Comparison of ENCODE assay signal across 13 cellular contexts in the genomic region with DNA sequence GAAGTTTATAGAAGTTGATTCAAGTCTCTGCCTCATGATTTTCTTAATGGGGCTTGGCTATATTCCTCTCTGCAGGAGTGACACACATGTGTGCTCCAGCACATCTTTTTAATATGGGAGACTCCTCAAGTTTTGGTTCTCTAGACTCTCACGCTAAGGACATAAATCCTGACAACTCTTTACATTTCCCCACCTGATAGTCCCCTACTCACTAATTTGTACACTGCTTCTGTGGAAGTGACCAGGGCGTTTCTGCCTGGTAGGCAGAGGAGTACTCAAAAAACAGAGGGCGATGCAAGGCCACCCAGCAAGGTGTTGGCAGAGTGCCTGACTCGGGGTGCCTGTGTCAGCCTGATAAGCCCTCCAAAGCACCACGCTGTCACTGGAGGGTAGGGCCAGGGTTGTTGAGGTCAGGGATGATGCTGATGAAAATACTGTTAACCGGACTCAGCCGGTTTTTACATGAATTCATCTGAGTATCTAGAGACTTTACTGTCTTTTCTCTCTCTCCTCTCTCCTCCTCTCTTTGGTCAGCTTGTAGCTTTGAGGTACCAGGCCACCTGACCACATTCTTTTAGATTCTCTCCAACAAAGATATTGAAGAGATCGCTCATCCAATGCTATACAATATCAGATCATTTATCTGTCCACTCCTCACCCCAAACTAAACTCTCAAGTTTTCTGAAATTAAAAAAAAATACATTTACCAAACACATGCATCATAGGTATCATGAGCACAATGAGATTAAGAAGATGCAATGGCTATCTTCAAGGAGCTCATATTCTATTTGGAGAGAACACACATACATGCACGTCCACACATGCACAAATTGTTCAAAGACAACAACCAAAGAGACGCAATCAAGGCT.
DNase-seq lines count a peak whose midpoint lies in the region; ATAC-seq and TF ChIP-seq lines count a peak whose summit lies in the region.
"Had no signal": no experiment of that assay in that cellular context is flagged by ENCODE, and none has a peak within 500 bp of the region (broad histone marks: within the 10 kb centered on the region; RNA-seq: fewer than 3 reads in every experiment).

No MANE protein-coding gene starts in this region.

- no peak for TF ChIP-seq CTCF in type B pancreatic cell (conservative IDR thresholded peaks at IDR 0.05)

- peak; percentile 2 for DNase-seq in NCI-H82 (lab: John Stamatoyannopoulos, UW)
- DNase-seq in NCI-H82 treated with DMSO at 0.1 percent for 48 hours (lab: John Stamatoyannopoulos, UW; ENCODE audit: unreplicated experiment): no peak
- peak; percentile 100 for DNase-seq in erythroblast (lab: John Stamatoyannopoulos, UW)
- peak; percentile 40 for DNase-seq in mucosa of gallbladder (ENCODE audit: low spot score)
- no peak for DNase-seq in type B pancreatic cell (ENCODE audit: extremely low spot score, unreplicated experiment)
- DNase-seq in T-helper 17 cell: no peak
- no peak for DNase-seq in cerebellar nuclear complex (lab: John Stamatoyannopoulos, UW)
- DNase-seq in stimulated activated CD4-positive, alpha-beta T cell treated with anti-CD3 and anti-CD28 coated beads, Interleukin-4, amount 100 ng/mL, for 4 hours: no peak
- DNase-seq: activated B cell treated with CpG ODN at 0.5 μM for 24 hours, COR-L47, foreskin melanocyte, NCI-H2081 treated with DMSO at 0.1 percent for 48 hours had no signal

- H3K9me3 Mint-ChIP-seq in type B pancreatic cell: no peaks in the 10 kb centered on the region
- H3K9me3 Mint-ChIP-seq: activated B cell treated with CpG ODN at 0.5 μM for 24 hours had no signal

- H3K27ac Mint-ChIP-seq in type B pancreatic cell (peak overlapping the region; percentile 63), T-helper 17 cell (no peak overlapping the region)
- H3K27ac Mint-ChIP-seq: activated B cell treated with CpG ODN at 0.5 μM for 24 hours had no signal

- H3K27me3 Mint-ChIP-seq in type B pancreatic cell (no peaks in the 10 kb centered on the region), T-helper 17 cell (no peaks in the 10 kb centered on the region)

- TF ChIP-seq POLR2A in erythroblast (IDR thresholded peaks at IDR 0.05; ENCODE audit: low read length): peak; percentile 57

- H3K36me3 Mint-ChIP-seq in type B pancreatic cell (peaks cover 4% of the 10 kb centered on the region), T-helper 17 cell (ENCODE audit: low read depth) (no peaks in the 10 kb centered on the region)

- no peaks in the 10 kb centered on the region for H3K9me3 ChIP-seq in T-helper 17 cell (ENCODE audit: control insufficient read depth, low read length, poor library complexity, severe bottlenecking)
- H3K9me3 ChIP-seq: prostate gland had no signal

- no peak for ATAC-seq in T-helper 17 cell

- H3K4me1 Mint-ChIP-seq in type B pancreatic cell (ENCODE audit: unreplicated experiment): peaks cover 56% of the 10 kb centered on the region
- peaks cover 18% of the 10 kb centered on the region for H3K4me1 Mint-ChIP-seq in T-helper 17 cell

- H3K4me3 Mint-ChIP-seq in type B pancreatic cell (no peak overlapping the region), T-helper 17 cell (no peak overlapping the region)
- H3K4me3 Mint-ChIP-seq: activated B cell treated with CpG ODN at 0.5 μM for 24 hours had no signal

Comparison
In these comparisons a context has a peak if more than half of its experiments do, and no peak if none do; other contexts are left out.
1. DNase-seq: peak in NCI-H82 (single experiment), erythroblast (2 of 2) and mucosa of gallbladder (single experiment); none in NCI-H82 treated with DMSO at 0.1 percent for 48 hours (single experiment), type B pancreatic cell (single experiment), T-helper 17 cell (0 of 3), cerebellar nuclear complex (0 of 2) and stimulated activated CD4-positive, alpha-beta T cell treated with anti-CD3 and anti-CD28 coated beads, Interleukin-4, amount 100 ng/mL, for 4 hours (0 of 2).